In genomic region chr10:61981460-61981859, GRCh38 we compare ENCODE assay signal across 19 cellular contexts.
DNase-seq lines count a peak whose midpoint lies in the region; ATAC-seq and TF ChIP-seq lines count a peak whose summit lies in the region.
"Had no signal": no experiment of that assay in that cellular context is flagged by ENCODE, and none has a peak within 500 bp of the region (broad histone marks: within the 10 kb centered on the region; RNA-seq: fewer than 3 reads in every experiment).

No MANE protein-coding gene starts in this region.

- peaks cover 83% of the 10 kb centered on the region for H3K36me3 Mint-ChIP-seq in activated CD4-positive, alpha-beta T cell treated with anti-CD3 and anti-CD28 coated beads, Interleukin-2, amount 10 ng/mL, durations not matched to agents 24 days and 14 days (ENCODE audit: low read depth)
- peaks cover 80% of the 10 kb centered on the region for H3K36me3 Mint-ChIP-seq in activated CD4-positive, alpha-beta T cell treated with anti-CD3 and anti-CD28 coated beads for 36 hours (ENCODE audit: low read depth)
- peaks cover 58% of the 10 kb centered on the region for H3K36me3 Mint-ChIP-seq in activated CD4-positive, alpha-beta memory T cell treated with anti-CD3 and anti-CD28 coated beads for 36 hours

- POLR2A ChIA-PET in activated CD4-positive, alpha-beta T cell treated with anti-CD3 and anti-CD28 coated beads for 36 hours (lab: Charles Lee) = no interaction called here
- POLR2A ChIA-PET in activated CD4-positive, alpha-beta memory T cell treated with anti-CD3 and anti-CD28 coated beads for 36 hours (lab: Charles Lee) = no interaction called here

- no peak for DNase-seq in activated CD4-positive, alpha-beta T cell treated with anti-CD3 and anti-CD28 coated beads, Interleukin-2, amount 10 ng/mL, durations not matched to agents 24 days and 14 days
- no peak for DNase-seq in activated CD4-positive, alpha-beta T cell treated with anti-CD3 and anti-CD28 coated beads for 36 hours
- DNase-seq in LNCaP clone FGC (ENCODE audit: low read depth) (peak; percentile 94), epithelial cell of esophagus (ENCODE audit: low read depth) (peak; percentile 63), renal cortical epithelial cell (ENCODE audit: low read depth) (peak; percentile 49), HuH-7 (ENCODE audit: low spot score) (no peak)
- DNase-seq in activated CD4-positive, alpha-beta memory T cell treated with anti-CD3 and anti-CD28 coated beads for 36 hours = no peak
- DNase-seq: activated CD4-positive, alpha-beta T cell treated with anti-CD3 and anti-CD28 coated beads, Interleukin-2, amount 10 ng/mL, durations not matched to agents 7 days and 5 days; activated naive CD8-positive, alpha-beta T cell treated with anti-CD3 and anti-CD28 coated beads for 36 hours; activated T-cell treated with anti-CD3 and anti-CD28 coated beads, Interleukin-2, amount 50 U/mL, for 4 hours; colonic mucosa; foreskin melanocyte; retina; SK-N-SH; stimulated activated CD4-positive, alpha-beta T cell treated with anti-CD3 and anti-CD28 coated beads, Interleukin-12 subunit alpha, Interleukin-12 subunit beta, amount 100 ng/mL, for 4 hours had no signal

- CTCF ChIA-PET in activated CD4-positive, alpha-beta T cell treated with anti-CD3 and anti-CD28 coated beads for 36 hours (lab: Charles Lee) = interaction anchor here (0.6 kb wide), 1 partner anchor 75 kb away, joined by 3 read pairs; no protein-coding TSS in a partner anchor
- CTCF ChIA-PET in activated CD4-positive, alpha-beta memory T cell treated with anti-CD3 and anti-CD28 coated beads for 36 hours (lab: Charles Lee) = no interaction called here

- peak overlapping the region; percentile 29 for H3K27ac Mint-ChIP-seq in activated CD4-positive, alpha-beta T cell treated with anti-CD3 and anti-CD28 coated beads, Interleukin-2, amount 10 ng/mL, durations not matched to agents 24 days and 14 days
- no peak overlapping the region for H3K27ac Mint-ChIP-seq in activated CD4-positive, alpha-beta T cell treated with anti-CD3 and anti-CD28 coated beads for 36 hours
- no peak overlapping the region for H3K27ac Mint-ChIP-seq in activated CD4-positive, alpha-beta memory T cell treated with anti-CD3 and anti-CD28 coated beads for 36 hours
- H3K27ac Mint-ChIP-seq: activated CD4-positive, alpha-beta T cell treated with anti-CD3 and anti-CD28 coated beads, Interleukin-2, amount 10 ng/mL, durations not matched to agents 7 days and 5 days; mesothelial cell of epicardium had no signal

- no peak for ATAC-seq in activated CD4-positive, alpha-beta T cell treated with anti-CD3 and anti-CD28 coated beads for 36 hours
- ATAC-seq in HG02970 (IDR thresholded peaks at IDR 0.05; ENCODE audit: low FRiP score, unreplicated experiment) = no peak
- ATAC-seq: activated T-cell treated with anti-CD3 and anti-CD28 coated beads, Interleukin-2, amount 50 U/mL, for 4 hours; Panc1 had no signal

- peaks cover 49% of the 10 kb centered on the region for H3K4me1 Mint-ChIP-seq in activated CD4-positive, alpha-beta T cell treated with anti-CD3 and anti-CD28 coated beads, Interleukin-2, amount 10 ng/mL, durations not matched to agents 24 days and 14 days
- peaks cover 76% of the 10 kb centered on the region for H3K4me1 Mint-ChIP-seq in activated CD4-positive, alpha-beta T cell treated with anti-CD3 and anti-CD28 coated beads for 36 hours
- H3K4me1 Mint-ChIP-seq in activated CD4-positive, alpha-beta memory T cell treated with anti-CD3 and anti-CD28 coated beads for 36 hours (ENCODE audit: low read depth) = peaks cover 70% of the 10 kb centered on the region

- intact Hi-C loops in activated CD4-positive, alpha-beta T cell treated with anti-CD3 and anti-CD28 coated beads, Interleukin-2, amount 10 ng/mL, durations not matched to agents 24 days and 14 days (cut with micrococcal nuclease) = loop anchor here (10.0 kb wide), 1 partner anchor 1283 kb away; no protein-coding TSS in a partner anchor
- intact Hi-C loops in activated CD4-positive, alpha-beta T cell treated with anti-CD3 and anti-CD28 coated beads for 36 hours (cut with DNase I, micrococcal nuclease) = no loop called here
- intact Hi-C loops in activated CD4-positive, alpha-beta memory T cell treated with anti-CD3 and anti-CD28 coated beads for 36 hours (cut with micrococcal nuclease) = no loop called here

- H3K4me3 ChIP-seq in LNCaP clone FGC (ENCODE audit: low read depth, low read length) = no peak overlapping the region
- no peak overlapping the region for H3K4me3 ChIP-seq in epithelial cell of esophagus (ENCODE audit: low read length)
- H3K4me3 ChIP-seq: colonic mucosa, thoracic aorta had no signal

- no peak for TF ChIP-seq CTCF in LNCaP clone FGC (IDR thresholded peaks at IDR 0.05; ENCODE audit: control insufficient read depth, extremely low read depth, insufficient read depth)
- no peak for TF ChIP-seq CTCF in epithelial cell of esophagus (IDR thresholded peaks at IDR 0.05; ENCODE audit: insufficient read depth, low read depth, low read length, missing control alignments)

- H3K9me3 Mint-ChIP-seq in activated CD4-positive, alpha-beta T cell treated with anti-CD3 and anti-CD28 coated beads, Interleukin-2, amount 10 ng/mL, durations not matched to agents 24 days and 14 days = peaks cover 5% of the 10 kb centered on the region
- peaks cover 5% of the 10 kb centered on the region for H3K9me3 Mint-ChIP-seq in activated CD4-positive, alpha-beta T cell treated with anti-CD3 and anti-CD28 coated beads for 36 hours (ENCODE audit: low read depth)
- peaks cover 8% of the 10 kb centered on the region for H3K9me3 Mint-ChIP-seq in activated CD4-positive, alpha-beta memory T cell treated with anti-CD3 and anti-CD28 coated beads for 36 hours
- H3K9me3 Mint-ChIP-seq: activated T-cell treated with anti-CD3 and anti-CD28 coated beads, Interleukin-2, amount 50 U/mL, for 4 hours; mesothelial cell of epicardium had no signal

- H3K27me3 Mint-ChIP-seq in activated CD4-positive, alpha-beta T cell treated with anti-CD3 and anti-CD28 coated beads, Interleukin-2, amount 10 ng/mL, durations not matched to agents 24 days and 14 days = no peaks in the 10 kb centered on the region
- no peaks in the 10 kb centered on the region for H3K27me3 Mint-ChIP-seq in activated CD4-positive, alpha-beta T cell treated with anti-CD3 and anti-CD28 coated beads for 36 hours
- H3K27me3 Mint-ChIP-seq in activated CD4-positive, alpha-beta memory T cell treated with anti-CD3 and anti-CD28 coated beads for 36 hours = no peaks in the 10 kb centered on the region
- H3K27me3 Mint-ChIP-seq: activated CD4-positive, alpha-beta T cell treated with anti-CD3 and anti-CD28 coated beads, Interleukin-2, amount 10 ng/mL, durations not matched to agents 7 days and 5 days; activated naive CD8-positive, alpha-beta T cell treated with anti-CD3 and anti-CD28 coated beads for 36 hours had no signal

- H3K4me3 Mint-ChIP-seq in activated CD4-positive, alpha-beta T cell treated with anti-CD3 and anti-CD28 coated beads, Interleukin-2, amount 10 ng/mL, durations not matched to agents 24 days and 14 days = no peak overlapping the region
- no peak overlapping the region for H3K4me3 Mint-ChIP-seq in activated CD4-positive, alpha-beta T cell treated with anti-CD3 and anti-CD28 coated beads for 36 hours
- no peak overlapping the region for H3K4me3 Mint-ChIP-seq in activated CD4-positive, alpha-beta memory T cell treated with anti-CD3 and anti-CD28 coated beads for 36 hours
- H3K4me3 Mint-ChIP-seq: activated CD4-positive, alpha-beta T cell treated with anti-CD3 and anti-CD28 coated beads, Interleukin-2, amount 10 ng/mL, durations not matched to agents 7 days and 5 days; activated naive CD8-positive, alpha-beta T cell treated with anti-CD3 and anti-CD28 coated beads for 36 hours; activated T-cell treated with anti-CD3 and anti-CD28 coated beads, Interleukin-2, amount 50 U/mL, for 4 hours; mesothelial cell of epicardium had no signal

Comparison
In these comparisons a context has a peak if more than half of its experiments do, and no peak if none do; other contexts are left out.
1. DNase-seq: peak in LNCaP clone FGC (single experiment), epithelial cell of esophagus (single experiment) and renal cortical epithelial cell (single experiment); none in activated CD4-positive, alpha-beta T cell treated with anti-CD3 and anti-CD28 coated beads, Interleukin-2, amount 10 ng/mL, durations not matched to agents 24 days and 14 days (single experiment), activated CD4-positive, alpha-beta T cell treated with anti-CD3 and anti-CD28 coated beads for 36 hours (single experiment), activated CD4-positive, alpha-beta memory T cell treated with anti-CD3 and anti-CD28 coated beads for 36 hours (single experiment) and HuH-7 (single experiment).